37 cellular contexts compared by ENCODE assay signal in genomic region chr1:194209920-194210319, GRCh38.
"Had no signal": no experiment of that assay in that cellular context is flagged by ENCODE, and none has a peak within 500 bp of the region (broad histone marks: within the 10 kb centered on the region; RNA-seq: fewer than 3 reads in every experiment).

No MANE protein-coding gene starts in this region.

- H3K27ac ChIP-seq: adrenal gland, body of pancreas, brain microvascular endothelial cell, breast epithelium, VCaP had no signal

- H3K9me3 ChIP-seq: adrenal gland, body of pancreas, breast epithelium had no signal

- DNase-seq: activated B cell treated with CpG ODN at 0.5 μM for 24 hours; activated CD4-positive, alpha-beta memory T cell treated with anti-CD3 and anti-CD28 coated beads for 36 hours; activated CD4-positive, alpha-beta T cell treated with anti-CD3 and anti-CD28 coated beads for 4 hours; activated CD4-positive, alpha-beta T cell treated with anti-CD3 and anti-CD28 coated beads, Interleukin-2, amount 10 ng/mL, durations not matched to agents 24 days and 14 days; activated CD4-positive, alpha-beta T cell treated with anti-CD3 and anti-CD28 coated beads, Interleukin-2, amount 50 U/mL, for 1 hour; activated CD4-positive, alpha-beta T cell treated with anti-CD3 and anti-CD28 coated beads, Interleukin-2, amount 50 U/mL, for 4 hours; activated CD4-positive, CD25-positive, alpha-beta regulatory T cell treated with anti-CD3 and anti-CD28 coated beads, Interleukin-2, amount 50 U/mL, for 72 hours; activated CD8-positive, alpha-beta memory T cell treated with anti-CD3 and anti-CD28 coated beads, Interleukin-2, amount 50 U/mL, for 4 hours; activated CD8-positive, alpha-beta T cell treated with anti-CD3 and anti-CD28 coated beads for 36 hours; activated effector memory CD4-positive, alpha-beta T cell treated with anti-CD3 and anti-CD28 coated beads, Interleukin-2, amount 50 U/mL, for 16 hours; activated gamma-delta T cell treated with Interleukin-2 at 50 U/mL for 16 hours; activated naive CD4-positive, alpha-beta T cell; activated naive CD4-positive, alpha-beta T cell treated with anti-CD3 and anti-CD28 coated beads for 36 hours; activated naive CD4-positive, alpha-beta T cell treated with anti-CD3 and anti-CD28 coated beads, Interleukin-2, amount 50 U/mL, for 16 hours; activated naive CD8-positive, alpha-beta T cell treated with anti-CD3 and anti-CD28 coated beads for 36 hours; activated T-cell treated with anti-CD3 and anti-CD28 coated beads for 4 hours; activated T-cell treated with anti-CD3 and anti-CD28 coated beads, Interleukin-2, amount 50 U/mL, for 1 hour; activated T-cell treated with anti-CD3 and anti-CD28 coated beads, Interleukin-2, amount 50 U/mL, for 4 hours; activated T-cell treated with anti-CD3 and anti-CD28 coated beads, Interleukin-2, amount 50 U/mL, for 72 hours; adrenal gland; amniotic stem cell; aorta; brain microvascular endothelial cell; central memory CD4-positive, alpha-beta T cell; T-helper 1 cell; T-helper 2 cell; T-helper 9 cell had no signal

- FAIRE-seq: astrocyte, TTC549 had no signal

- H3K4me3 Mint-ChIP-seq: activated B cell treated with CpG ODN at 0.5 μM for 24 hours; activated CD4-positive, alpha-beta memory T cell treated with anti-CD3 and anti-CD28 coated beads for 36 hours; activated CD4-positive, alpha-beta T cell treated with anti-CD3 and anti-CD28 coated beads, Interleukin-2, amount 10 ng/mL, durations not matched to agents 24 days and 14 days; activated CD8-positive, alpha-beta T cell treated with anti-CD3 and anti-CD28 coated beads for 36 hours; activated naive CD4-positive, alpha-beta T cell treated with anti-CD3 and anti-CD28 coated beads for 36 hours; activated naive CD8-positive, alpha-beta T cell treated with anti-CD3 and anti-CD28 coated beads for 36 hours; activated T-cell treated with anti-CD3 and anti-CD28 coated beads, Interleukin-2, amount 50 U/mL, for 4 hours; activated T-cell treated with anti-CD3 and anti-CD28 coated beads, Interleukin-2, amount 50 U/mL, for 72 hours; activated T-helper 1 cell treated with anti-CD3 and anti-CD28 coated beads, Interleukin-12 subunit alpha, Interleukin-12 subunit beta, Interleukin-2, Interleukin-4 antibody, amounts not matched to agents 30 ng/mL and 10 ng/mL and 1 ng/mL, durations not matched to agents 14 hours and 24 hours and 36 hours; activated T-helper 17 cell treated with anti-CD3 and anti-CD28 coated beads, Interleukin-2, amount 50 U/mL, for 72 hours; T-helper 1 cell treated with Interleukin-12 subunit alpha and Interleukin-12 subunit beta and Interleukin-4 antibody, amounts not matched to agents 30 μg/mL and 1 μg/mL, for 36 hours; T-helper 2 cell treated with Interferon-gamma antibody and Interleukin-4, amounts not matched to agents 5 μg/mL and 100 μg/mL, for 36 hours had no signal

- ATAC-seq: activated CD8-positive, alpha-beta T cell treated with anti-CD3 and anti-CD28 coated beads for 36 hours; activated naive CD4-positive, alpha-beta T cell treated with anti-CD3 and anti-CD28 coated beads, Interleukin-2, amount 50 U/mL, for 72 hours; activated T-cell treated with anti-CD3 and anti-CD28 coated beads, Interleukin-2, amount 50 U/mL, for 4 hours; activated T-cell treated with anti-CD3 and anti-CD28 coated beads, Interleukin-2, amount 50 U/mL, for 72 hours; activated T-helper 17 cell treated with anti-CD3 and anti-CD28 coated beads, Interleukin-2, amount 50 U/mL, for 72 hours; body of pancreas had no signal

- H3K4me1 ChIP-seq: adrenal gland, body of pancreas, breast epithelium had no signal

- H3K36me3 ChIP-seq: adrenal gland, brain microvascular endothelial cell, breast epithelium had no signal

- H3K9me3 Mint-ChIP-seq: activated B cell treated with CpG ODN at 0.5 μM for 24 hours; activated CD4-positive, alpha-beta memory T cell treated with anti-CD3 and anti-CD28 coated beads for 36 hours; activated CD4-positive, alpha-beta T cell treated with anti-CD3 and anti-CD28 coated beads, Interleukin-2, amount 10 ng/mL, durations not matched to agents 24 days and 14 days; activated CD8-positive, alpha-beta T cell treated with anti-CD3 and anti-CD28 coated beads for 36 hours; activated naive CD4-positive, alpha-beta T cell treated with anti-CD3 and anti-CD28 coated beads for 36 hours; activated T-cell treated with anti-CD3 and anti-CD28 coated beads, Interleukin-2, amount 50 U/mL, for 4 hours; activated T-helper 1 cell treated with anti-CD3 and anti-CD28 coated beads, Interleukin-12 subunit alpha, Interleukin-12 subunit beta, Interleukin-2, Interleukin-4 antibody, amounts not matched to agents 30 ng/mL and 10 ng/mL and 1 ng/mL, durations not matched to agents 14 hours and 24 hours and 36 hours; activated T-helper 17 cell treated with anti-CD3 and anti-CD28 coated beads, Interleukin-2, amount 50 U/mL, for 72 hours; T-helper 1 cell treated with Interleukin-12 subunit alpha and Interleukin-12 subunit beta and Interleukin-4 antibody, amounts not matched to agents 30 μg/mL and 1 μg/mL, for 36 hours; T-helper 2 cell treated with Interferon-gamma antibody and Interleukin-4, amounts not matched to agents 5 μg/mL and 100 μg/mL, for 36 hours had no signal

- H3K36me3 Mint-ChIP-seq: activated CD4-positive, alpha-beta memory T cell treated with anti-CD3 and anti-CD28 coated beads for 36 hours; activated naive CD4-positive, alpha-beta T cell treated with anti-CD3 and anti-CD28 coated beads, Interleukin-2, amount 50 U/mL, for 72 hours; activated naive CD8-positive, alpha-beta T cell treated with anti-CD3 and anti-CD28 coated beads for 36 hours had no signal

- H3K27ac Mint-ChIP-seq: activated B cell treated with CpG ODN at 0.5 μM for 24 hours; activated CD4-positive, alpha-beta memory T cell treated with anti-CD3 and anti-CD28 coated beads for 36 hours; activated CD4-positive, alpha-beta T cell treated with anti-CD3 and anti-CD28 coated beads, Interleukin-2, amount 10 ng/mL, durations not matched to agents 24 days and 14 days; activated CD8-positive, alpha-beta T cell treated with anti-CD3 and anti-CD28 coated beads for 36 hours; activated naive CD4-positive, alpha-beta T cell treated with anti-CD3 and anti-CD28 coated beads for 36 hours; activated naive CD4-positive, alpha-beta T cell treated with anti-CD3 and anti-CD28 coated beads, Interleukin-2, amount 50 U/mL, for 72 hours; activated naive CD8-positive, alpha-beta T cell treated with anti-CD3 and anti-CD28 coated beads for 36 hours; activated T-cell treated with anti-CD3 and anti-CD28 coated beads, Interleukin-2, amount 50 U/mL, for 72 hours; activated T-helper 1 cell treated with anti-CD3 and anti-CD28 coated beads, Interleukin-12 subunit alpha, Interleukin-12 subunit beta, Interleukin-2, Interleukin-4 antibody, amounts not matched to agents 30 ng/mL and 10 ng/mL and 1 ng/mL, durations not matched to agents 14 hours and 24 hours and 36 hours; activated T-helper 17 cell treated with anti-CD3 and anti-CD28 coated beads, Interleukin-2, amount 50 U/mL, for 72 hours; T-helper 1 cell treated with Interleukin-12 subunit alpha and Interleukin-12 subunit beta and Interleukin-4 antibody, amounts not matched to agents 30 μg/mL and 1 μg/mL, for 36 hours; T-helper 2 cell treated with Interferon-gamma antibody and Interleukin-4, amounts not matched to agents 5 μg/mL and 100 μg/mL, for 36 hours had no signal

- H3K27me3 ChIP-seq: adrenal gland, body of pancreas, brain microvascular endothelial cell, breast epithelium had no signal

- H3K4me3 ChIP-seq: adrenal gland, body of pancreas, breast epithelium had no signal

- H3K4me1 Mint-ChIP-seq: activated B cell treated with CpG ODN at 0.5 μM for 24 hours; activated CD4-positive, alpha-beta T cell treated with anti-CD3 and anti-CD28 coated beads, Interleukin-2, amount 10 ng/mL, durations not matched to agents 24 days and 14 days; activated naive CD8-positive, alpha-beta T cell treated with anti-CD3 and anti-CD28 coated beads for 36 hours; activated T-helper 17 cell treated with anti-CD3 and anti-CD28 coated beads, Interleukin-2, amount 50 U/mL, for 72 hours had no signal

- H3K27me3 Mint-ChIP-seq: activated CD4-positive, alpha-beta memory T cell treated with anti-CD3 and anti-CD28 coated beads for 36 hours; activated CD4-positive, alpha-beta T cell treated with anti-CD3 and anti-CD28 coated beads, Interleukin-2, amount 10 ng/mL, durations not matched to agents 24 days and 14 days; activated CD8-positive, alpha-beta T cell treated with anti-CD3 and anti-CD28 coated beads for 36 hours; activated naive CD8-positive, alpha-beta T cell treated with anti-CD3 and anti-CD28 coated beads for 36 hours; activated T-helper 17 cell treated with anti-CD3 and anti-CD28 coated beads, Interleukin-2, amount 50 U/mL, for 72 hours had no signal
